ENCODE assay signal across 2 cellular contexts in the genomic region with DNA sequence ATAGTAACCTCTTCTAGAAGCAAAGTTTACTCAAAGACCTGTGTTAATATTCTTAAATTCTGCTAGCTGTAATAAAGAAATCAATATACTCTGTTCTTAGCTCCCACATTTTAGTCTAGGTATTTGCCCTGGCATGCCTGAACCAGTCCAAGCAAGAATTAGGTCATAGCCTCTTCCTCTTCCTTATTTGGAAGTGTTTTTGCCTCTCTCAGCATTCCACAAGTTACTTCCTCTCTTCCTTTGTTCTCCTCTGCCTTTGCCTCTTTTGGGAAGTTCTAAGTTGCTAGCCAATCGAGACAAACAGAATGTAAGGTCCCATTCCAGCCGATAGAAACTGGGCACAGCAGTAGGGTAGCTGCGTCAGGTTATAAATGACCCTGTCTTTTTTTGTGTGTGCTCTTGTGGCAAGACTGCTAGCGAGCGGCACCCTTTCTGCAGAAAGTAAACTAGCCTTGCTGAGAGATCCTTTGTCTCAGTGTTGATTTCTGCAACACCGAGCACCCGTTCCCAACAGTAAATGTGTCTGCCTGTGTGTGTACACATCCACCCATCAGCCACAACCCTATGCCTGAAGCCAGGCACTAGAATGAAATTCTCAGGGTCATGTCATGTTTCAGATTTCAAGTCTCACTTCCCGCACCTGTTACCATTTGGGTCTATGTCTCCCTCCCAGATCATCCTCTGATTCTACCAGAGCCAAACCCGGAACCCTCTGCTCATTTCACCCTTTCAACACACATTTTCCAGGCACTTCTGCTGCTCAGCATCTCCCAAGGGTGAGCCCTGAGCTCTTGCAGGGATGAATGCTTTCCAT.
A peak's percentile ranks its signal among the peaks of the same experiment; 100 is the strongest.
TF ChIP-seq lines count a peak whose summit lies in the region.

No MANE protein-coding gene starts in this region.

TF ChIP-seq in IMR-90, 13 proteins besides CTCF, POLR2A, EP300 and RAD21:
- TF ChIP-seq CHD1 (IDR thresholded peaks at IDR 0.05; ENCODE audit: low read depth, low read length) (no peak), MAZ (IDR thresholded peaks at IDR 0.05; ENCODE audit: borderline replicate concordance, low read depth, low read length) (no peak), RCOR1 (IDR thresholded peaks at IDR 0.05; ENCODE audit: insufficient replicate concordance, low read length) (no peak), SMC3 (IDR thresholded peaks at IDR 0.05; ENCODE audit: low read depth, low read length) (no peak), RFX5 (IDR thresholded peaks at IDR 0.05; ENCODE audit: low read depth, low read length) (no peak), CEBPB (IDR thresholded peaks at IDR 0.05; ENCODE audit: low read depth, low read length) (no peak), MXI1 (IDR thresholded peaks at IDR 0.05; ENCODE audit: borderline replicate concordance, low read depth, low read length) (no peak), BHLHE40 (IDR thresholded peaks at IDR 0.05; ENCODE audit: low read depth, low read length) (no peak), FOS (IDR thresholded peaks at IDR 0.05; ENCODE audit: low read depth, low read length) (no peak)
- TF ChIP-seq, protein P1, sequence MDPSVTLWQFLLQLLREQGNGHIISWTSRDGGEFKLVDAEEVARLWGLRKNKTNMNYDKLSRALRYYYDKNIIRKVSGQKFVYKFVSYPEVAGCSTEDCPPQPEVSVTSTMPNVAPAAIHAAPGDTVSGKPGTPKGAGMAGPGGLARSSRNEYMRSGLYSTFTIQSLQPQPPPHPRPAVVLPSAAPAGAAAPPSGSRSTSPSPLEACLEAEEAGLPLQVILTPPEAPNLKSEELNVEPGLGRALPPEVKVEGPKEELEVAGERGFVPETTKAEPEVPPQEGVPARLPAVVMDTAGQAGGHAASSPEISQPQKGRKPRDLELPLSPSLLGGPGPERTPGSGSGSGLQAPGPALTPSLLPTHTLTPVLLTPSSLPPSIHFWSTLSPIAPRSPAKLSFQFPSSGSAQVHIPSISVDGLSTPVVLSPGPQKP (IDR thresholded peaks at IDR 0.05; ENCODE audit: borderline replicate concordance, low read depth, low read length), result no peak
- TF ChIP-seq, protein P2, sequence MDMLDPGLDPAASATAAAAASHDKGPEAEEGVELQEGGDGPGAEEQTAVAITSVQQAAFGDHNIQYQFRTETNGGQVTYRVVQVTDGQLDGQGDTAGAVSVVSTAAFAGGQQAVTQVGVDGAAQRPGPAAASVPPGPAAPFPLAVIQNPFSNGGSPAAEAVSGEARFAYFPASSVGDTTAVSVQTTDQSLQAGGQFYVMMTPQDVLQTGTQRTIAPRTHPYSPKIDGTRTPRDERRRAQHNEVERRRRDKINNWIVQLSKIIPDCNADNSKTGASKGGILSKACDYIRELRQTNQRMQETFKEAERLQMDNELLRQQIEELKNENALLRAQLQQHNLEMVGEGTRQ (IDR thresholded peaks at IDR 0.05; ENCODE audit: low read depth, low read length), result no peak

TF ChIP-seq in K562, 482 proteins besides CTCF, POLR2A, EP300 and RAD21:
- TF ChIP-seq ADNP (tag; IDR thresholded peaks at IDR 0.05) (no peak), ZNF830 (CRISPR knock-in tag; IDR thresholded peaks at IDR 0.05) (no peak), ZNF253 (CRISPR knock-in tag; conservative IDR thresholded peaks at IDR 0.05) (no peak), TRIM28 (IDR thresholded peaks at IDR 0.05) (peak; percentile 72; the same call in 1 of the 2 replicates), ZBTB1 (CRISPR knock-in tag; IDR thresholded peaks at IDR 0.05; ENCODE audit: borderline replicate concordance, low read depth) (no peak), ZNF146 (CRISPR knock-in tag; IDR thresholded peaks at IDR 0.05; ENCODE audit: unreplicated experiment) (no peak)
- TF ChIP-seq, protein P3, sequence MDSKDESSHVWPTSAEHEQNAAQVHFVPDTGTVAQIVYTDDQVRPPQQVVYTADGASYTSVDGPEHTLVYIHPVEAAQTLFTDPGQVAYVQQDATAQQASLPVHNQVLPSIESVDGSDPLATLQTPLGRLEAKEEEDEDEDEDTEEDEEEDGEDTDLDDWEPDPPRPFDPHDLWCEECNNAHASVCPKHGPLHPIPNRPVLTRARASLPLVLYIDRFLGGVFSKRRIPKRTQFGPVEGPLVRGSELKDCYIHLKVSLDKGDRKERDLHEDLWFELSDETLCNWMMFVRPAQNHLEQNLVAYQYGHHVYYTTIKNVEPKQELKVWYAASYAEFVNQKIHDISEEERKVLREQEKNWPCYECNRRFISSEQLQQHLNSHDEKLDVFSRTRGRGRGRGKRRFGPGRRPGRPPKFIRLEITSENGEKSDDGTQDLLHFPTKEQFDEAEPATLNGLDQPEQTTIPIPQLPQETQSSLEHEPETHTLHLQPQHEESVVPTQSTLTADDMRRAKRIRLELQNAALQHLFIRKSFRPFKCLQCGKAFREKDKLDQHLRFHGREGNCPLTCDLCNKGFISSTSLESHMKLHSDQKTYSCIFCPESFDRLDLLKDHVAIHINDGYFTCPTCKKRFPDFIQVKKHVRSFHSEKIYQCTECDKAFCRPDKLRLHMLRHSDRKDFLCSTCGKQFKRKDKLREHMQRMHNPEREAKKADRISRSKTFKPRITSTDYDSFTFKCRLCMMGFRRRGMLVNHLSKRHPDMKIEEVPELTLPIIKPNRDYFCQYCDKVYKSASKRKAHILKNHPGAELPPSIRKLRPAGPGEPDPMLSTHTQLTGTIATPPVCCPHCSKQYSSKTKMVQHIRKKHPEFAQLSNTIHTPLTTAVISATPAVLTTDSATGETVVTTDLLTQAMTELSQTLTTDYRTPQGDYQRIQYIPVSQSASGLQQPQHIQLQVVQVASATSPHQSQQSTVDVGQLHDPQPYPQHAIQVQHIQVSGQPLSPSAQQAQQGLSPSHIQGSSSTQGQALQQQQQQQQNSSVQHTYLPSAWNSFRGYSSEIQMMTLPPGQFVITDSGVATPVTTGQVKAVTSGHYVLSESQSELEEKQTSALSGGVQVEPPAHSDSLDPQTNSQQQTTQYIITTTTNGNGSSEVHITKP (IDR thresholded peaks at IDR 0.05; ENCODE audit: partially characterized antibody), result no peak
- TF ChIP-seq, protein P4, sequence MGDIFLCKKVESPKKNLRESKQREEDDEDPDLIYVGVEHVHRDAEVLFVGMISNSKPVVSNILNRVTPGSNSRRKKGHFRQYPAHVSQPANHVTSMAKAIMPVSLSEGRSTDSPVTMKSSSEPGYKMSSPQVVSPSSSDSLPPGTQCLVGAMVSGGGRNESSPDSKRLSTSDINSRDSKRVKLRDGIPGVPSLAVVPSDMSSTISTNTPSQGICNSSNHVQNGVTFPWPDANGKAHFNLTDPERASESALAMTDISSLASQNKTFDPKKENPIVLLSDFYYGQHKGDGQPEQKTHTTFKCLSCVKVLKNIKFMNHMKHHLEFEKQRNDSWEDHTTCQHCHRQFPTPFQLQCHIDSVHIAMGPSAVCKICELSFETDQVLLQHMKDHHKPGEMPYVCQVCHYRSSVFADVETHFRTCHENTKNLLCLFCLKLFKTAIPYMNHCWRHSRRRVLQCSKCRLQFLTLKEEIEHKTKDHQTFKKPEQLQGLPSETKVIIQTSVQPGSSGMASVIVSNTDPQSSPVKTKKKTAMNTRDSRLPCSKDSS (IDR thresholded peaks at IDR 0.05; ENCODE audit: low read depth, partially characterized antibody), result peak; percentile 21
TF ChIP-seq in K562: peak in this region for 2.
